Comparison of ENCODE assay signal across 24 cellular contexts in genomic region chr12:45619736-45620135, GRCh38.
"Had no signal": no experiment of that assay in that cellular context is flagged by ENCODE, and none has a peak within 500 bp of the region (broad histone marks: within the 10 kb centered on the region; RNA-seq: fewer than 3 reads in every experiment).

No MANE protein-coding gene starts in this region.

- H3K27me3 ChIP-seq: colonic mucosa, esophagus squamous epithelium, gastrocnemius medialis, heart right ventricle, left lung had no signal

- H3K36me3 Mint-ChIP-seq: mesothelial cell of epicardium had no signal

- H3K4me1 Mint-ChIP-seq: mesothelial cell of epicardium had no signal

- H3K27ac Mint-ChIP-seq: dendritic cell treated with granulocyte-macrophage colony-stimulating factor and Interleukin-4, amounts not matched to agents 40 ng/mL and 50 ng/mL, for 4 days; effector memory CD8-positive, alpha-beta T cell; endodermal cell; mesothelial cell of epicardium had no signal

- H3K36me3 ChIP-seq: colonic mucosa, esophagus squamous epithelium, gastrocnemius medialis, heart right ventricle, left lung, lower lobe of right lung had no signal

- H3K4me3 ChIP-seq: colonic mucosa, esophagus squamous epithelium, gastrocnemius medialis, heart right ventricle, left lung, lower lobe of right lung, mucosa of descending colon had no signal

- H3K27me3 Mint-ChIP-seq: dendritic cell treated with granulocyte-macrophage colony-stimulating factor and Interleukin-4, amounts not matched to agents 40 ng/mL and 50 ng/mL, for 4 days had no signal

- H3K4me3 Mint-ChIP-seq: dendritic cell treated with granulocyte-macrophage colony-stimulating factor and Interleukin-4, amounts not matched to agents 40 ng/mL and 50 ng/mL, for 4 days; effector memory CD8-positive, alpha-beta T cell; endodermal cell; mesothelial cell of epicardium had no signal

- DNase-seq: colonic mucosa; cortex of kidney; effector CD8-positive, alpha-beta T cell; effector memory CD8-positive, alpha-beta T cell; endodermal cell; erythroblast; esophagus squamous epithelium; foreskin fibroblast; foreskin melanocyte; gastrocnemius medialis; glutamatergic neuron; head of caudate nucleus; heart right ventricle; hippocampal formation; left cardiac atrium; left lung; left ventricle myocardium superior; lower lobe of right lung; mesenchymal stem cell; mucosa of descending colon had no signal

- ATAC-seq: effector memory CD8-positive, alpha-beta T cell; esophagus mucosa; gastrocnemius medialis; heart right ventricle; left cardiac atrium; left lung; left ventricle myocardium superior; lower lobe of right lung; mucosa of descending colon had no signal

- H3K4me1 ChIP-seq: colonic mucosa, esophagus squamous epithelium, lower lobe of right lung had no signal

- H3K9me3 ChIP-seq: colonic mucosa, esophagus squamous epithelium, gastrocnemius medialis, left lung, lower lobe of right lung, mucosa of descending colon had no signal

- H3K9me3 Mint-ChIP-seq: dendritic cell treated with granulocyte-macrophage colony-stimulating factor and Interleukin-4, amounts not matched to agents 40 ng/mL and 50 ng/mL, for 4 days; effector memory CD8-positive, alpha-beta T cell; endodermal cell had no signal

- H3K27ac ChIP-seq: colonic mucosa, epithelial cell of prostate, esophagus squamous epithelium, gastrocnemius medialis, heart right ventricle, left lung, lower lobe of right lung had no signal
